Comparison of ENCODE assay signal across 21 cellular contexts in genomic region chr6:126444874-126445273, GRCh38.
A peak's percentile ranks its signal among the peaks of the same experiment; 100 is the strongest.
DNase-seq lines count a peak whose midpoint lies in the region; ATAC-seq and TF ChIP-seq lines count a peak whose summit lies in the region.
"Had no signal": no experiment of that assay in that cellular context is flagged by ENCODE, and none has a peak within 500 bp of the region (broad histone marks: within the 10 kb centered on the region; RNA-seq: fewer than 3 reads in every experiment).

No MANE protein-coding gene starts in this region.

- H3K27me3 ChIP-seq in brain microvascular endothelial cell (replicated peaks): no peaks in the 10 kb centered on the region
- H3K27me3 ChIP-seq in smooth muscle cell (ENCODE audit: low read depth): no peaks in the 10 kb centered on the region
- no peaks in the 10 kb centered on the region for H3K27me3 ChIP-seq in upper lobe of left lung
- H3K27me3 ChIP-seq: neutrophil, tibial nerve had no signal

- peak overlapping the region; percentile 57 for H3K4me2 ChIP-seq in smooth muscle cell

- peaks cover 25% of the 10 kb centered on the region for H3K4me1 ChIP-seq in smooth muscle cell (ENCODE audit: low read depth)
- H3K4me1 ChIP-seq in upper lobe of left lung: no peaks in the 10 kb centered on the region
- H3K4me1 ChIP-seq: tibial nerve had no signal

- H3K27ac ChIP-seq in brain microvascular endothelial cell (peak overlapping the region; percentile 20), smooth muscle cell (ENCODE audit: low read depth) (peak overlapping the region; percentile 19), upper lobe of left lung (no peak overlapping the region)
- H3K27ac ChIP-seq: neutrophil, tibial nerve had no signal

- H2AFZ ChIP-seq in smooth muscle cell (ENCODE audit: low read depth): peak overlapping the region; percentile 63

- TF ChIP-seq EP300 in upper lobe of left lung (IDR thresholded peaks at IDR 0.05): no peak

- H3K36me3 ChIP-seq in brain microvascular endothelial cell (replicated peaks): no peaks in the 10 kb centered on the region
- no peaks in the 10 kb centered on the region for H3K36me3 ChIP-seq in smooth muscle cell (ENCODE audit: low read depth)
- no peaks in the 10 kb centered on the region for H3K36me3 ChIP-seq in upper lobe of left lung
- H3K36me3 ChIP-seq: neutrophil, tibial nerve had no signal

- TF ChIP-seq POLR2A in upper lobe of left lung (IDR thresholded peaks at IDR 0.05) (no peak), erythroblast (IDR thresholded peaks at IDR 0.05; ENCODE audit: low read length) (no peak)

- no peaks in the 10 kb centered on the region for H4K20me1 ChIP-seq in smooth muscle cell (ENCODE audit: low read depth)

- no peak for TF ChIP-seq CTCF in brain microvascular endothelial cell (IDR thresholded peaks at IDR 0.05; ENCODE audit: low read depth, low read length, missing control alignments)
- no peak for TF ChIP-seq CTCF in smooth muscle cell (IDR thresholded peaks at IDR 0.05; ENCODE audit: borderline replicate concordance, insufficient read depth, poor library complexity, severe bottlenecking)
- TF ChIP-seq CTCF in upper lobe of left lung (IDR thresholded peaks at IDR 0.05): no peak

- in situ Hi-C loops in brain microvascular endothelial cell (cut with HindIII; ENCODE audit: low pct_ligation_motif_present, low sequenced_read_pairs): no loop called here

- H3K9me3 ChIP-seq in smooth muscle cell (replicated peaks; ENCODE audit: low read depth) (no peaks in the 10 kb centered on the region), upper lobe of left lung (no peaks in the 10 kb centered on the region)
- H3K9me3 ChIP-seq: neutrophil, tibial nerve had no signal

- ATAC-seq in upper lobe of left lung (ENCODE audit: low FRiP score in 2 of 2): no peak
- ATAC-seq in GM18498 (IDR thresholded peaks at IDR 0.05; ENCODE audit: unreplicated experiment): no peak
- ATAC-seq: HepG2; sciatic nerve; stimulated activated memory B cell treated with anti-CD40 and anti-IgM and Interleukin-4, amounts not matched to agents 10 μg/mL and 1 μg/mL and 100 μg/mL, for 72 hours had no signal

- H3F3A ChIP-seq in smooth muscle cell (ENCODE audit: low read depth): no peaks in the 10 kb centered on the region

- H3K4me3 ChIP-seq in brain microvascular endothelial cell (ENCODE audit: low read depth, low read length): no peak overlapping the region
- no peak overlapping the region for H3K4me3 ChIP-seq in smooth muscle cell
- no peak overlapping the region for H3K4me3 ChIP-seq in upper lobe of left lung
- H3K4me3 ChIP-seq: tibial nerve had no signal

- H3K9ac ChIP-seq in smooth muscle cell (ENCODE audit: low read depth): no peak overlapping the region

- no peaks in the 10 kb centered on the region for H3K79me2 ChIP-seq in smooth muscle cell (ENCODE audit: low read depth)

- DNase-seq in HCEC 1CT: peak; percentile 36
- DNase-seq in brain microvascular endothelial cell: peak; percentile 44
- DNase-seq in islet precursor cell: peak; percentile 53
- no peak for DNase-seq in smooth muscle cell (lab: John Stamatoyannopoulos, UW; ENCODE audit: unreplicated experiment)
- DNase-seq in KG1 (lab: John Stamatoyannopoulos, UW): no peak
- no peak for DNase-seq in upper lobe of left lung
- no peak for DNase-seq in erythroblast (lab: John Stamatoyannopoulos, UW)
- DNase-seq: activated CD4-positive, alpha-beta memory T cell treated with anti-CD3 and anti-CD28 coated beads, Interleukin-2, amount 10 ng/mL, durations not matched to agents 7 days and 5 days; C1 segment of cervical spinal cord; DMS153; head of caudate nucleus; midbrain; MV-4-11; NCI-H2081 treated with DMSO at 0.1 percent for 48 hours; NCI-H774 had no signal

Comparison
In these comparisons a context has a peak if more than half of its experiments do, and no peak if none do; other contexts are left out.
1. DNase-seq: peak in HCEC 1CT (single experiment), brain microvascular endothelial cell (single experiment) and islet precursor cell (single experiment); none in smooth muscle cell (single experiment), KG1 (single experiment), upper lobe of left lung (0 of 2) and erythroblast (0 of 2).
2. H3K27ac ChIP-seq: peak in brain microvascular endothelial cell (single experiment) and smooth muscle cell (single experiment); none in upper lobe of left lung (0 of 4).